8 cellular contexts compared by ENCODE assay signal in genomic region chr9:89743576-89744254, GRCh38.
DNase-seq lines count a peak whose midpoint lies in the region; ATAC-seq, FAIRE-seq and TF ChIP-seq lines count a peak whose summit lies in the region.

No MANE protein-coding gene starts in this region.

- no peaks in the 10 kb centered on the region for H3K36me3 Mint-ChIP-seq in Calu3 (ENCODE audit: insufficient read depth, unreplicated experiment)

- no peak for TF ChIP-seq POLR2A in sigmoid colon (IDR thresholded peaks at IDR 0.05)

- CTCF ChIA-PET in RWPE1 (lab: Yijun Ruan, JAX) = interaction anchor here (0.7 to 1.1 kb wide), 2 partner anchors 104 to 141 kb away, joined by 3 to 7 read pairs; no protein-coding TSS in a partner anchor
- CTCF ChIA-PET in Calu3 (lab: Charles Lee) = no interaction called here

- H3K4me1 ChIP-seq in SJCRH30 (peaks cover 49% of the 10 kb centered on the region), sigmoid colon (no peaks in the 10 kb centered on the region)

- no TSS peak for BruUV-seq in Calu3 (replicated peaks; lab: Mats Ljungman, UMichigan)

- no peak for FAIRE-seq in D721Med (lab: Jason Lieb, UNC)

- H3K9me3 ChIP-seq in SJCRH30 (replicated peaks) (no peaks in the 10 kb centered on the region), sigmoid colon (no peaks in the 10 kb centered on the region)

- H3K27me3 ChIP-seq in SJCRH30 = no peaks in the 10 kb centered on the region
- H3K27me3 ChIP-seq in sigmoid colon = no peaks in the 10 kb centered on the region

- peak; percentile 59 for ATAC-seq in GM21786 (IDR thresholded peaks at IDR 0.05; ENCODE audit: unreplicated experiment)

- H3K36me3 ChIP-seq in SJCRH30 (no peaks in the 10 kb centered on the region), sigmoid colon (no peaks in the 10 kb centered on the region)

- H3K4me1 Mint-ChIP-seq in Calu3 (ENCODE audit: low read depth, unreplicated experiment) = no peaks in the 10 kb centered on the region

- peaks cover 50% of the 10 kb centered on the region for H3K27me3 Mint-ChIP-seq in Calu3 (ENCODE audit: unreplicated experiment)

- no peak for TF ChIP-seq CTCF in GM12864 (IDR thresholded peaks at IDR 0.05; ENCODE audit: low read depth, low read length, missing control alignments)
- TF ChIP-seq CTCF in RWPE1 (conservative IDR thresholded peaks at IDR 0.05; ENCODE audit: low read depth) = no peak
- TF ChIP-seq CTCF in D721Med (IDR thresholded peaks at IDR 0.05; ENCODE audit: insufficient read depth, missing control alignments) = no peak
- TF ChIP-seq CTCF in sigmoid colon (IDR thresholded peaks at IDR 0.05) = no peak
- TF ChIP-seq CTCF in Calu3 (IDR thresholded peaks at IDR 0.05; ENCODE audit: unreplicated experiment) = no peak

- TF ChIP-seq EP300 in sigmoid colon (IDR thresholded peaks at IDR 0.05) = no peak

- H3K9me3 Mint-ChIP-seq in Calu3 (ENCODE audit: low read depth, unreplicated experiment) = peaks cover 2% of the 10 kb centered on the region

- POLR2A ChIA-PET in RWPE1 (lab: Yijun Ruan, JAX; ENCODE audit: low non-redundant PET) = no interaction called here

- no peak overlapping the region for H3K27ac Mint-ChIP-seq in Calu3 (ENCODE audit: unreplicated experiment)

- no peak overlapping the region for H3K4me3 Mint-ChIP-seq in Calu3 (ENCODE audit: low read depth, unreplicated experiment)

- 44% methylated on average over 8 of the region's 8 CpGs for WGBS in sigmoid colon, 2 donors

- DNase-seq in GM12864 (ENCODE audit: low read depth) (peak; percentile 24), SJCRH30 (peak; percentile 27 to 94), cerebellar cortex (ENCODE audit: low spot score) (peak; percentile 73), RWPE1 (ENCODE audit: low spot score) (no peak), D721Med (ENCODE audit: insufficient read length, low spot score) (no peak), sigmoid colon (no peak), Calu3 (no peak)

- intact Hi-C loops in sigmoid colon (cut with DNase I) (no loop called here), Calu3 (cut with micrococcal nuclease; ENCODE audit: unreplicated experiment) (no loop called here)

- H3K27ac ChIP-seq in SJCRH30 (peak overlapping the region; percentile 89), RWPE1 (no peak overlapping the region), sigmoid colon (no peak overlapping the region)

- H3K4me3 ChIP-seq in GM12864 (ENCODE audit: low read depth, low read length) (no peak overlapping the region), SJCRH30 (no peak overlapping the region), sigmoid colon (no peak overlapping the region)

Comparison
In these comparisons a context has a peak if more than half of its experiments do, and no peak if none do; other contexts are left out.
1. DNase-seq: peak in GM12864 (single experiment), SJCRH30 (2 of 2) and cerebellar cortex (single experiment); none in RWPE1 (single experiment), D721Med (single experiment), sigmoid colon (single experiment) and Calu3 (single experiment).